Comparison of ENCODE assay signal across 16 cellular contexts in genomic region chr17:74752822-74753401, GRCh38. TPM values are rescaled to one million over a fixed set of nuclear protein-coding genes. Genes with fewer than 3 reads are reported as not detected.
DNase-seq lines count a peak whose midpoint lies in the region; ATAC-seq and TF ChIP-seq lines count a peak whose summit lies in the region.
"Had no signal": no experiment of that assay in that cellular context is flagged by ENCODE, and none has a peak within 500 bp of the region (broad histone marks: within the 10 kb centered on the region; RNA-seq: fewer than 3 reads in every experiment).

No MANE protein-coding gene starts in this region.

- no peak for TF ChIP-seq CTCF in tibial nerve (IDR thresholded peaks at IDR 0.05)

- peak overlapping the region; percentile 78 for H3K27ac Mint-ChIP-seq in activated naive CD4-positive, alpha-beta T cell treated with anti-CD3 and anti-CD28 coated beads, Interleukin-2, amount 10 ng/mL, durations not matched to agents 7 days and 5 days
- H3K27ac Mint-ChIP-seq in activated CD8-positive, alpha-beta T cell treated with anti-CD3 and anti-CD28 coated beads, Interleukin-2, amount 10 ng/mL, durations not matched to agents 7 days and 5 days: peak overlapping the region; percentile 90
- H3K27ac Mint-ChIP-seq in immature natural killer cell: peak overlapping the region; percentile 87 to 96 (median 92)

- WGBS in tibial nerve, 2 donors: 74% methylated on average over 7 of the region's 7 CpGs

- no peaks in the 10 kb centered on the region for H3K9me3 ChIP-seq in tibial nerve
- H3K9me3 ChIP-seq: heart right ventricle, left lung, MG63 had no signal

- H3K4me3 ChIP-seq in tibial nerve (no peak overlapping the region), H7 (ENCODE audit: insufficient read depth, low read depth, low read length) (no peak overlapping the region)
- H3K4me3 ChIP-seq: left lung, MG63 had no signal

- H3K27ac ChIP-seq in tibial nerve: peak overlapping the region in 3 of 4 donors; percentile 77 to 94 (median 91)

- H3K4me3 Mint-ChIP-seq in activated naive CD4-positive, alpha-beta T cell treated with anti-CD3 and anti-CD28 coated beads, Interleukin-2, amount 10 ng/mL, durations not matched to agents 7 days and 5 days: peak overlapping the region; percentile 99
- H3K4me3 Mint-ChIP-seq in activated CD8-positive, alpha-beta T cell treated with anti-CD3 and anti-CD28 coated beads, Interleukin-2, amount 10 ng/mL, durations not matched to agents 7 days and 5 days: peak overlapping the region; percentile 99
- H3K4me3 Mint-ChIP-seq in immature natural killer cell: peak overlapping the region; percentile 95 to 99 (median 97)

- H3K27me3 ChIP-seq in tibial nerve (no peaks in the 10 kb centered on the region), H7 (ENCODE audit: control insufficient read depth, insufficient read depth, low read length) (peaks cover 11% of the 10 kb centered on the region)
- H3K27me3 ChIP-seq: heart right ventricle, left lung, MG63 had no signal

- no peak for TF ChIP-seq EP300 in tibial nerve (IDR thresholded peaks at IDR 0.05)

- CTCF ChIA-PET in activated naive CD4-positive, alpha-beta T cell treated with anti-CD3 and anti-CD28 coated beads, Interleukin-2, amount 10 ng/mL, durations not matched to agents 7 days and 5 days (lab: Charles Lee): interaction anchor here (0.6 to 7.3 kb wide), 5 partner anchors 15 to 124 kb away, joined by 3 to 43 read pairs (median 10); partner anchors contain the start of gene RAB37
- CTCF ChIA-PET in activated CD8-positive, alpha-beta T cell treated with anti-CD3 and anti-CD28 coated beads, Interleukin-2, amount 10 ng/mL, durations not matched to agents 7 days and 5 days (lab: Charles Lee): interaction anchor here (1.3 to 4.8 kb wide), 6 partner anchors 12 to 112 kb away, joined by 3 to 41 read pairs (median 6); partner anchors contain the start of gene RAB37

- peaks cover 0 to 85% (median 57%) of the 10 kb centered on the region in 4 donors for H3K4me1 ChIP-seq in tibial nerve

- no peaks in the 10 kb centered on the region for H3K27me3 Mint-ChIP-seq in activated naive CD4-positive, alpha-beta T cell treated with anti-CD3 and anti-CD28 coated beads, Interleukin-2, amount 10 ng/mL, durations not matched to agents 7 days and 5 days
- no peaks in the 10 kb centered on the region for H3K27me3 Mint-ChIP-seq in activated CD8-positive, alpha-beta T cell treated with anti-CD3 and anti-CD28 coated beads, Interleukin-2, amount 10 ng/mL, durations not matched to agents 7 days and 5 days (ENCODE audit: low read depth)
- H3K27me3 Mint-ChIP-seq in immature natural killer cell (ENCODE audit: low read depth in 3 of 3): peaks cover 7 to 19% (median 16%) of the 10 kb centered on the region in 3 donors

- ATAC-seq in activated CD8-positive, alpha-beta T cell treated with anti-CD3 and anti-CD28 coated beads, Interleukin-2, amount 10 ng/mL, durations not matched to agents 7 days and 5 days: no peak
- ATAC-seq in HG03571 (IDR thresholded peaks at IDR 0.05; ENCODE audit: unreplicated experiment): no peak
- ATAC-seq: heart right ventricle, left lung had no signal

- H3K36me3 Mint-ChIP-seq in activated naive CD4-positive, alpha-beta T cell treated with anti-CD3 and anti-CD28 coated beads, Interleukin-2, amount 10 ng/mL, durations not matched to agents 7 days and 5 days: peaks cover 50% of the 10 kb centered on the region
- peaks cover 55% of the 10 kb centered on the region for H3K36me3 Mint-ChIP-seq in activated CD8-positive, alpha-beta T cell treated with anti-CD3 and anti-CD28 coated beads, Interleukin-2, amount 10 ng/mL, durations not matched to agents 7 days and 5 days (ENCODE audit: low read depth)
- peaks cover 11 to 31% (median 19%) of the 10 kb centered on the region in 3 donors for H3K36me3 Mint-ChIP-seq in immature natural killer cell

- no peak for DNase-seq in activated naive CD4-positive, alpha-beta T cell treated with anti-CD3 and anti-CD28 coated beads, Interleukin-2, amount 10 ng/mL, durations not matched to agents 7 days and 5 days
- DNase-seq in activated naive CD4-positive, alpha-beta T cell (lab: John Stamatoyannopoulos, UW): no peak
- DNase-seq in activated CD8-positive, alpha-beta T cell treated with anti-CD3 and anti-CD28 coated beads, Interleukin-2, amount 10 ng/mL, durations not matched to agents 7 days and 5 days: no peak
- no peak for DNase-seq in immature natural killer cell
- DNase-seq in tibial nerve (ENCODE audit: low spot score in 2 of 2): no peak
- no peak for DNase-seq in NCI-H748 treated with DMSO at 0.1 percent for 48 hours (lab: John Stamatoyannopoulos, UW)
- no peak for DNase-seq in H7
- DNase-seq: heart right ventricle; MG63; NCI-H2171 treated with DMSO at 0.1 percent for 48 hours; occipital lobe; stimulated activated CD4-positive, alpha-beta T cell treated with anti-CD3 and anti-CD28 coated beads, Interleukin-15, amount 100 ng/mL, for 24 hours had no signal

- POLR2A ChIA-PET in activated CD8-positive, alpha-beta T cell treated with anti-CD3 and anti-CD28 coated beads, Interleukin-2, amount 10 ng/mL, durations not matched to agents 7 days and 5 days (lab: Charles Lee): interaction anchor here (1.5 kb wide), 1 partner anchor 18 kb away, joined by 4 read pairs; no protein-coding TSS in a partner anchor

- H3K36me3 ChIP-seq in tibial nerve (no peaks in the 10 kb centered on the region), H7 (replicated peaks; ENCODE audit: control insufficient read depth, insufficient read depth, low read length) (peaks cover 3% of the 10 kb centered on the region)
- H3K36me3 ChIP-seq: left lung had no signal

- peaks cover 64% of the 10 kb centered on the region for H3K4me1 Mint-ChIP-seq in activated naive CD4-positive, alpha-beta T cell treated with anti-CD3 and anti-CD28 coated beads, Interleukin-2, amount 10 ng/mL, durations not matched to agents 7 days and 5 days
- peaks cover 50% of the 10 kb centered on the region for H3K4me1 Mint-ChIP-seq in activated CD8-positive, alpha-beta T cell treated with anti-CD3 and anti-CD28 coated beads, Interleukin-2, amount 10 ng/mL, durations not matched to agents 7 days and 5 days (ENCODE audit: low read depth)
- peaks cover 80% of the 10 kb centered on the region in 2 donors for H3K4me1 Mint-ChIP-seq in immature natural killer cell

- no peaks in the 10 kb centered on the region for H3K9me3 Mint-ChIP-seq in activated naive CD4-positive, alpha-beta T cell treated with anti-CD3 and anti-CD28 coated beads, Interleukin-2, amount 10 ng/mL, durations not matched to agents 7 days and 5 days
- no peaks in the 10 kb centered on the region for H3K9me3 Mint-ChIP-seq in activated CD8-positive, alpha-beta T cell treated with anti-CD3 and anti-CD28 coated beads, Interleukin-2, amount 10 ng/mL, durations not matched to agents 7 days and 5 days (ENCODE audit: insufficient read depth)
- H3K9me3 Mint-ChIP-seq in immature natural killer cell: peaks cover 0 to 2% (median 0%) of the 10 kb centered on the region in 6 donors

- no peak for TF ChIP-seq POLR2A in tibial nerve (IDR thresholded peaks at IDR 0.05)

RNA-seq across cellular contexts. Expression of gene NHERF1, which starts 4.5 kb away (rescaled TPM):
- 100 to 1,000 TPM; 286 to 296 TPM for total RNA-seq in activated CD8-positive, alpha-beta T cell treated with anti-CD3 and anti-CD28 coated beads, Interleukin-2, amount 10 ng/mL, durations not matched to agents 7 days and 5 days
- 1,000 to 10,000 TPM in 1 of 3 donors, 100 to 1,000 TPM in 2; 566 to 1,121 (median 751) TPM for polyA plus RNA-seq in immature natural killer cell
- 10 to 100 TPM; 42.2 to 55.2 (median 53.0) TPM for total RNA-seq in tibial nerve
- 63.1 and 79.1 TPM in 2 replicates for total RNA-seq in H7 (2014; rRNA removed; shearing (Covaris generic))

RNA-seq across cellular contexts. Expression of gene RAB37, which starts 15.9 kb away (rescaled TPM):
- 10 to 100 TPM; 19.1 to 19.6 TPM for total RNA-seq in activated CD8-positive, alpha-beta T cell treated with anti-CD3 and anti-CD28 coated beads, Interleukin-2, amount 10 ng/mL, durations not matched to agents 7 days and 5 days
- 100 to 1,000 TPM; 208 to 218 (median 212) TPM for polyA plus RNA-seq in immature natural killer cell
- total RNA-seq in tibial nerve: 1 to 10 TPM in 3 of 4 donors, under 1 TPM in 1; 0.87 to 4.4 (median 2.3) TPM
- 2.5 and 3.5 TPM in 2 replicates for total RNA-seq in H7 (2014; rRNA removed; shearing (Covaris generic))

RNA-seq across cellular contexts. Expression of gene NAT9, which starts 23.2 kb away (rescaled TPM):
- 10 to 100 TPM; 28.3 to 30.7 TPM for total RNA-seq in activated CD8-positive, alpha-beta T cell treated with anti-CD3 and anti-CD28 coated beads, Interleukin-2, amount 10 ng/mL, durations not matched to agents 7 days and 5 days
- polyA plus RNA-seq in immature natural killer cell: 10 to 100 TPM in 1 of 3 donors, 1 to 10 TPM in 2; 4.3 to 11.2 (median 6.3) TPM
- total RNA-seq in tibial nerve: 10 to 100 TPM; 27.5 to 78.6 (median 43.2) TPM
- total RNA-seq in H7 (2014; rRNA removed; shearing (Covaris generic)): 47.9 and 73.3 TPM in 2 replicates

RNA-seq across cellular contexts. Expression of gene CD300LF, which starts 40.2 kb away (rescaled TPM):
- total RNA-seq in activated CD8-positive, alpha-beta T cell treated with anti-CD3 and anti-CD28 coated beads, Interleukin-2, amount 10 ng/mL, durations not matched to agents 7 days and 5 days: not detected
- polyA plus RNA-seq in immature natural killer cell: 1 to 10 TPM; 1.9 to 4.2 (median 2.0) TPM
- total RNA-seq in tibial nerve: 1 to 10 TPM in 1 of 4 donors, not detected in 3; 2.1 TPM
- total RNA-seq in H7 (2014; rRNA removed; shearing (Covaris generic)): not detected in 2 replicates
- total RNA-seq: activated CD8-positive, alpha-beta memory T cell treated with anti-CD3 and anti-CD28 coated beads for 36 hours; T-helper 1 cell treated with Interleukin-12 subunit alpha and Interleukin-12 subunit beta and Interleukin-4 antibody, amounts not matched to agents 30 ng/mL and 1 ng/mL, for 36 hours had no signal
